16 cellular contexts compared by ENCODE assay signal in the genomic region with DNA sequence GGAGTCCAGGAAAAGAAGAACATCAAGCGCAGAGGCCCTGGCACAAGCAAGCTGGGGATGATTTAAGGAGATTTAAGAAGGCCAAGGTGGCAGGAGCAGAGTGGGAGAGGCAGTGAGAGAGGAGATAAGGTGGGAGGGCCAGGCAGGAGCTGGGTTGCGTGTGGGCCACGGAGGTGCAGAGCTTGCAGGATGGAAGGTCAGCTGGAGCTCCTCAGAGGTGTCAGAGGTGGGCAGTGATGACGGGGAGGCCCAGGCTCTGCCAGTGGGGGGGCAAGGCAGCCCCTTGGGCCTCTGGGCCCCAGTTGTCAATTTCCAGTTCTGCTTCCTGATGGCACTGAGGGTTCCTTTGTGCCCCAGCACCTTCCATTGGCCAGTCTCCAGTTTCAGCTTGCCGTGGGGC. TPM values are rescaled to one million over a fixed set of nuclear protein-coding genes. Genes with fewer than 3 reads are reported as not detected.
DNase-seq lines count a peak whose midpoint lies in the region; ATAC-seq and TF ChIP-seq lines count a peak whose summit lies in the region.
"Had no signal": no experiment of that assay in that cellular context is flagged by ENCODE, and none has a peak within 500 bp of the region (broad histone marks: within the 10 kb centered on the region; RNA-seq: fewer than 3 reads in every experiment).

No MANE protein-coding gene starts in this region.

- H3K36me3 Mint-ChIP-seq in activated CD8-positive, alpha-beta T cell treated with anti-CD3 and anti-CD28 coated beads, Interleukin-2, amount 10 ng/mL, durations not matched to agents 7 days and 5 days (ENCODE audit: low read depth) = peaks cover 43% of the 10 kb centered on the region
- peaks cover 24% of the 10 kb centered on the region for H3K36me3 Mint-ChIP-seq in activated CD8-positive, alpha-beta T cell treated with anti-CD3 and anti-CD28 coated beads for 36 hours (ENCODE audit: low read depth)
- H3K36me3 Mint-ChIP-seq in activated B cell treated with CpG ODN at 0.5 μM for 24 hours (ENCODE audit: low read depth) (peaks cover 71% of the 10 kb centered on the region), memory B cell (peaks cover 12% of the 10 kb centered on the region), T-cell (peaks cover 16% of the 10 kb centered on the region), glutamatergic neuron (ENCODE audit: unreplicated experiment) (no peaks in the 10 kb centered on the region)
- H3K36me3 Mint-ChIP-seq in stimulated activated naive B cell treated with anti-CD40 and anti-IgM and Interleukin-4, amounts not matched to agents 10 μg/mL and 1 μg/mL and 100 μg/mL, for 72 hours = peaks cover 44 to 58% of the 10 kb centered on the region in 2 donors

- peaks cover 37% of the 10 kb centered on the region for H3K4me1 Mint-ChIP-seq in activated CD8-positive, alpha-beta T cell treated with anti-CD3 and anti-CD28 coated beads, Interleukin-2, amount 10 ng/mL, durations not matched to agents 7 days and 5 days (ENCODE audit: low read depth)
- H3K4me1 Mint-ChIP-seq in activated CD8-positive, alpha-beta T cell treated with anti-CD3 and anti-CD28 coated beads for 36 hours (ENCODE audit: low read depth) = peaks cover 36% of the 10 kb centered on the region
- peaks cover 42% of the 10 kb centered on the region for H3K4me1 Mint-ChIP-seq in activated B cell treated with CpG ODN at 0.5 μM for 24 hours
- peaks cover 29% of the 10 kb centered on the region for H3K4me1 Mint-ChIP-seq in memory B cell
- peaks cover 40 to 54% of the 10 kb centered on the region in 2 donors for H3K4me1 Mint-ChIP-seq in stimulated activated naive B cell treated with anti-CD40 and anti-IgM and Interleukin-4, amounts not matched to agents 10 μg/mL and 1 μg/mL and 100 μg/mL, for 72 hours
- H3K4me1 Mint-ChIP-seq in T-cell = peaks cover 27 to 42% (median 32%) of the 10 kb centered on the region in 3 donors
- no peaks in the 10 kb centered on the region for H3K4me1 Mint-ChIP-seq in glutamatergic neuron (ENCODE audit: low read depth, unreplicated experiment)

- no peaks in the 10 kb centered on the region for H3K27me3 Mint-ChIP-seq in activated CD8-positive, alpha-beta T cell treated with anti-CD3 and anti-CD28 coated beads, Interleukin-2, amount 10 ng/mL, durations not matched to agents 7 days and 5 days (ENCODE audit: low read depth)
- H3K27me3 Mint-ChIP-seq in activated CD8-positive, alpha-beta T cell treated with anti-CD3 and anti-CD28 coated beads for 36 hours = no peaks in the 10 kb centered on the region
- no peaks in the 10 kb centered on the region for H3K27me3 Mint-ChIP-seq in activated B cell treated with CpG ODN at 0.5 μM for 24 hours
- no peaks in the 10 kb centered on the region for H3K27me3 Mint-ChIP-seq in memory B cell
- no peaks in the 10 kb centered on the region for H3K27me3 Mint-ChIP-seq in stimulated activated naive B cell treated with anti-CD40 and anti-IgM and Interleukin-4, amounts not matched to agents 10 μg/mL and 1 μg/mL and 100 μg/mL, for 72 hours
- H3K27me3 Mint-ChIP-seq in T-cell = no peaks in the 10 kb centered on the region
- peaks cover 5% of the 10 kb centered on the region for H3K27me3 Mint-ChIP-seq in glutamatergic neuron (ENCODE audit: unreplicated experiment)

- CTCF ChIA-PET in activated CD8-positive, alpha-beta T cell treated with anti-CD3 and anti-CD28 coated beads, Interleukin-2, amount 10 ng/mL, durations not matched to agents 7 days and 5 days (lab: Charles Lee) = interaction anchor here (1.2 kb wide), 1 partner anchor 23 kb away, joined by 3 read pairs; no protein-coding TSS in a partner anchor
- CTCF ChIA-PET in activated CD8-positive, alpha-beta T cell treated with anti-CD3 and anti-CD28 coated beads for 36 hours (lab: Charles Lee) = interaction anchor here (0.8 to 3.3 kb wide), 2 partner anchors 23 to 148 kb away, joined by 3 to 10 read pairs; no protein-coding TSS in a partner anchor
- CTCF ChIA-PET in activated B cell treated with CpG ODN at 0.5 μM for 24 hours (lab: Charles Lee) = no interaction called here
- CTCF ChIA-PET in T-cell (lab: Charles Lee) = no interaction called here

- TF ChIP-seq CTCF in activated CD8-positive, alpha-beta T cell treated with anti-CD3 and anti-CD28 coated beads for 36 hours (IDR thresholded peaks at IDR 0.05) = no peak
- TF ChIP-seq CTCF in activated B cell treated with CpG ODN at 0.5 μM for 24 hours (IDR thresholded peaks at IDR 0.05) (no peak), glutamatergic neuron (IDR thresholded peaks at IDR 0.05; ENCODE audit: partially characterized antibody, unreplicated experiment) (no peak)

- peak overlapping the region; percentile 16 for H3K27ac Mint-ChIP-seq in activated CD8-positive, alpha-beta T cell treated with anti-CD3 and anti-CD28 coated beads, Interleukin-2, amount 10 ng/mL, durations not matched to agents 7 days and 5 days
- H3K27ac Mint-ChIP-seq in activated CD8-positive, alpha-beta T cell treated with anti-CD3 and anti-CD28 coated beads for 36 hours = no peak overlapping the region
- H3K27ac Mint-ChIP-seq in activated B cell treated with CpG ODN at 0.5 μM for 24 hours = peak overlapping the region; percentile 32
- H3K27ac Mint-ChIP-seq in memory B cell = peak overlapping the region; percentile 24
- H3K27ac Mint-ChIP-seq in stimulated activated naive B cell treated with anti-CD40 and anti-IgM and Interleukin-4, amounts not matched to agents 10 μg/mL and 1 μg/mL and 100 μg/mL, for 72 hours = peak overlapping the region; percentile 32
- no peak overlapping the region for H3K27ac Mint-ChIP-seq in T-cell
- H3K27ac Mint-ChIP-seq in glutamatergic neuron (ENCODE audit: unreplicated experiment) = no peak overlapping the region

- no peaks in the 10 kb centered on the region for H3K9me3 Mint-ChIP-seq in activated CD8-positive, alpha-beta T cell treated with anti-CD3 and anti-CD28 coated beads, Interleukin-2, amount 10 ng/mL, durations not matched to agents 7 days and 5 days (ENCODE audit: insufficient read depth)
- no peaks in the 10 kb centered on the region for H3K9me3 Mint-ChIP-seq in activated CD8-positive, alpha-beta T cell treated with anti-CD3 and anti-CD28 coated beads for 36 hours
- H3K9me3 Mint-ChIP-seq in activated B cell treated with CpG ODN at 0.5 μM for 24 hours (no peaks in the 10 kb centered on the region), memory B cell (no peaks in the 10 kb centered on the region), T-cell (no peaks in the 10 kb centered on the region), glutamatergic neuron (ENCODE audit: unreplicated experiment) (peaks cover 7% of the 10 kb centered on the region)
- no peaks in the 10 kb centered on the region for H3K9me3 Mint-ChIP-seq in stimulated activated naive B cell treated with anti-CD40 and anti-IgM and Interleukin-4, amounts not matched to agents 10 μg/mL and 1 μg/mL and 100 μg/mL, for 72 hours

- ATAC-seq in activated CD8-positive, alpha-beta T cell treated with anti-CD3 and anti-CD28 coated beads, Interleukin-2, amount 10 ng/mL, durations not matched to agents 7 days and 5 days = no peak
- no peak for ATAC-seq in activated CD8-positive, alpha-beta T cell treated with anti-CD3 and anti-CD28 coated beads for 36 hours
- ATAC-seq in activated B cell treated with CpG ODN at 0.5 μM for 24 hours (ENCODE audit: low read depth) = no peak
- ATAC-seq in memory B cell (ENCODE audit: low read depth) = no peak
- ATAC-seq in stimulated activated naive B cell treated with anti-CD40 and anti-IgM and Interleukin-4, amounts not matched to agents 10 μg/mL and 1 μg/mL and 100 μg/mL, for 72 hours (replicated peaks) = no peak
- ATAC-seq in T-cell (replicated peaks in 1 of 4) = no peak

- intact Hi-C loops in activated CD8-positive, alpha-beta T cell treated with anti-CD3 and anti-CD28 coated beads for 36 hours (cut with micrococcal nuclease) = no loop called here
- intact Hi-C loops in activated B cell treated with CpG ODN at 0.5 μM for 24 hours (cut with micrococcal nuclease) = no loop called here

- POLR2A ChIA-PET in activated CD8-positive, alpha-beta T cell treated with anti-CD3 and anti-CD28 coated beads, Interleukin-2, amount 10 ng/mL, durations not matched to agents 7 days and 5 days (lab: Charles Lee) = interaction anchor here (0.8 to 1.9 kb wide), 2 partner anchors 106 to 114 kb away, joined by 4 to 7 read pairs; a partner anchor contains a TSS
- POLR2A ChIA-PET in activated CD8-positive, alpha-beta T cell treated with anti-CD3 and anti-CD28 coated beads for 36 hours (lab: Charles Lee) = interaction anchor here (1.1 to 18.5 kb wide), 3 partner anchors 22 to 110 kb away, joined by 3 to 339 read pairs (median 333); a partner anchor contains a TSS
- POLR2A ChIA-PET in activated B cell treated with CpG ODN at 0.5 μM for 24 hours (lab: Charles Lee) (interaction anchor here (0.8 to 18.2 kb wide), 5 partner anchors 15 to 114 kb away, joined by 3 to 457 read pairs (median 5); a partner anchor contains a TSS), T-cell (lab: Charles Lee) (no interaction called here)

- no peak overlapping the region for H3K4me3 Mint-ChIP-seq in activated CD8-positive, alpha-beta T cell treated with anti-CD3 and anti-CD28 coated beads, Interleukin-2, amount 10 ng/mL, durations not matched to agents 7 days and 5 days
- no peak overlapping the region for H3K4me3 Mint-ChIP-seq in activated CD8-positive, alpha-beta T cell treated with anti-CD3 and anti-CD28 coated beads for 36 hours
- H3K4me3 Mint-ChIP-seq in activated B cell treated with CpG ODN at 0.5 μM for 24 hours = no peak overlapping the region
- no peak overlapping the region for H3K4me3 Mint-ChIP-seq in memory B cell
- H3K4me3 Mint-ChIP-seq in stimulated activated naive B cell treated with anti-CD40 and anti-IgM and Interleukin-4, amounts not matched to agents 10 μg/mL and 1 μg/mL and 100 μg/mL, for 72 hours = no peak overlapping the region
- no peak overlapping the region for H3K4me3 Mint-ChIP-seq in T-cell
- no peak overlapping the region for H3K4me3 Mint-ChIP-seq in glutamatergic neuron (ENCODE audit: unreplicated experiment)

- no peak for DNase-seq in activated CD8-positive, alpha-beta T cell treated with anti-CD3 and anti-CD28 coated beads, Interleukin-2, amount 10 ng/mL, durations not matched to agents 7 days and 5 days
- DNase-seq in activated CD8-positive, alpha-beta T cell treated with anti-CD3 and anti-CD28 coated beads for 36 hours = no peak
- no peak for DNase-seq in activated B cell treated with CpG ODN at 0.5 μM for 24 hours
- no peak for DNase-seq in memory B cell (ENCODE audit: low spot score in 2 of 2)
- DNase-seq in stimulated activated naive B cell treated with anti-CD40 and anti-IgM and Interleukin-4, amounts not matched to agents 10 μg/mL and 1 μg/mL and 100 μg/mL, for 72 hours = no peak
- DNase-seq in putamen (ENCODE audit: low spot score) = no peak
- DNase-seq in T-cell = no peak
- no peak for DNase-seq in glutamatergic neuron
- DNase-seq: COR-L47, DMS153, Kasumi-1, NCI-H1105 treated with DMSO at 0.1 percent for 48 hours, NCI-H187, NCI-H446, NCI-H774, Right ventricle myocardium superior had no signal

RNA-seq across cellular contexts. Expression of a gene that starts 6.5 kb away (rescaled TPM):
- 10 to 100 TPM; 51.0 to 54.7 TPM for total RNA-seq in activated CD8-positive, alpha-beta T cell treated with anti-CD3 and anti-CD28 coated beads, Interleukin-2, amount 10 ng/mL, durations not matched to agents 7 days and 5 days
- 10 to 100 TPM; 26.8 to 33.3 TPM for total RNA-seq in activated CD8-positive, alpha-beta T cell treated with anti-CD3 and anti-CD28 coated beads for 36 hours
- total RNA-seq in activated B cell treated with CpG ODN at 0.5 μM for 24 hours (68.6 and 70.6 TPM in 2 replicates), T-cell (10 to 100 TPM; 35.6 to 79.1 (median 77.8) TPM), glutamatergic neuron (ENCODE audit: unreplicated experiment) (11.1 TPM)

RNA-seq across cellular contexts. Expression of a gene that starts 10.5 kb away (rescaled TPM):
- total RNA-seq in activated CD8-positive, alpha-beta T cell treated with anti-CD3 and anti-CD28 coated beads, Interleukin-2, amount 10 ng/mL, durations not matched to agents 7 days and 5 days = 10 to 100 TPM; 24.5 to 28.2 TPM
- total RNA-seq in activated CD8-positive, alpha-beta T cell treated with anti-CD3 and anti-CD28 coated beads for 36 hours = 10 to 100 TPM; 12.8 to 14.4 TPM
- 11.4 and 12.3 TPM in 2 replicates for total RNA-seq in activated B cell treated with CpG ODN at 0.5 μM for 24 hours
- 10 to 100 TPM; 18.7 to 72.2 (median 22.6) TPM for total RNA-seq in T-cell
- 0.25 TPM for total RNA-seq in glutamatergic neuron (ENCODE audit: unreplicated experiment)

RNA-seq across cellular contexts. Expression of a gene that starts 29.7 kb away (rescaled TPM):
- 100 to 1,000 TPM; 212 to 254 TPM for total RNA-seq in activated CD8-positive, alpha-beta T cell treated with anti-CD3 and anti-CD28 coated beads, Interleukin-2, amount 10 ng/mL, durations not matched to agents 7 days and 5 days
- total RNA-seq in activated CD8-positive, alpha-beta T cell treated with anti-CD3 and anti-CD28 coated beads for 36 hours = 100 to 1,000 TPM; 313 to 358 TPM
- 578 and 699 TPM in 2 replicates for total RNA-seq in activated B cell treated with CpG ODN at 0.5 μM for 24 hours
- 1,000 to 10,000 TPM in 1 of 5 donors, 100 to 1,000 TPM in 4; 368 to 1,017 (median 906) TPM for total RNA-seq in T-cell
- total RNA-seq in glutamatergic neuron (ENCODE audit: unreplicated experiment) = 107 TPM

RNA-seq across cellular contexts. Expression of a gene that starts 38.3 kb away (rescaled TPM):
- total RNA-seq in activated CD8-positive, alpha-beta T cell treated with anti-CD3 and anti-CD28 coated beads, Interleukin-2, amount 10 ng/mL, durations not matched to agents 7 days and 5 days = 1 to 10 TPM; 1.1 to 1.4 TPM
- 1 to 10 TPM in 1 of 2 experiments, under 1 TPM in 1; 0.65 to 1.4 TPM for total RNA-seq in activated CD8-positive, alpha-beta T cell treated with anti-CD3 and anti-CD28 coated beads for 36 hours
- total RNA-seq in activated B cell treated with CpG ODN at 0.5 μM for 24 hours = 1.4 and 1.6 TPM in 2 replicates
- total RNA-seq in T-cell = 1 to 10 TPM in 2 of 5 donors, under 1 TPM in 3; 0.48 to 1.3 (median 0.92) TPM
- total RNA-seq in glutamatergic neuron (ENCODE audit: unreplicated experiment) = 3.8 TPM

RNA-seq across cellular contexts. Expression of a gene that starts 59.2 kb away (rescaled TPM):
- 10 to 100 TPM; 56.3 to 56.9 TPM for total RNA-seq in activated CD8-positive, alpha-beta T cell treated with anti-CD3 and anti-CD28 coated beads, Interleukin-2, amount 10 ng/mL, durations not matched to agents 7 days and 5 days
- total RNA-seq in activated CD8-positive, alpha-beta T cell treated with anti-CD3 and anti-CD28 coated beads for 36 hours = 10 to 100 TPM; 50.3 to 61.5 TPM
- 88.3 and 89.6 TPM in 2 replicates for total RNA-seq in activated B cell treated with CpG ODN at 0.5 μM for 24 hours
- total RNA-seq in T-cell = 10 to 100 TPM; 57.9 to 95.4 (median 91.7) TPM
- 121 TPM for total RNA-seq in glutamatergic neuron (ENCODE audit: unreplicated experiment)

Comparison
In these comparisons a context has a peak if more than half of its experiments do, and no peak if none do; other contexts are left out.
1. H3K27ac Mint-ChIP-seq: peak in activated CD8-positive, alpha-beta T cell treated with anti-CD3 and anti-CD28 coated beads, Interleukin-2, amount 10 ng/mL, durations not matched to agents 7 days and 5 days (single experiment), activated B cell treated with CpG ODN at 0.5 μM for 24 hours (single experiment), memory B cell (single experiment) and stimulated activated naive B cell treated with anti-CD40 and anti-IgM and Interleukin-4, amounts not matched to agents 10 μg/mL and 1 μg/mL and 100 μg/mL, for 72 hours (single experiment); none in activated CD8-positive, alpha-beta T cell treated with anti-CD3 and anti-CD28 coated beads for 36 hours (single experiment), T-cell (0 of 2) and glutamatergic neuron (single experiment).
2. CTCF ChIA-PET loops: an anchor here in activated CD8-positive, alpha-beta T cell treated with anti-CD3 and anti-CD28 coated beads, Interleukin-2, amount 10 ng/mL, durations not matched to agents 7 days and 5 days (1.2 kb wide) and activated CD8-positive, alpha-beta T cell treated with anti-CD3 and anti-CD28 coated beads for 36 hours (0.8 to 3.3 kb wide); none called in activated B cell treated with CpG ODN at 0.5 μM for 24 hours and T-cell.
3. POLR2A ChIA-PET loops: an anchor here in activated CD8-positive, alpha-beta T cell treated with anti-CD3 and anti-CD28 coated beads, Interleukin-2, amount 10 ng/mL, durations not matched to agents 7 days and 5 days (0.8 to 1.9 kb wide), activated CD8-positive, alpha-beta T cell treated with anti-CD3 and anti-CD28 coated beads for 36 hours (1.1 to 18.5 kb wide) and activated B cell treated with CpG ODN at 0.5 μM for 24 hours (0.8 to 18.2 kb wide); none called in T-cell.